In genomic region chr7:127585044-127585953, GRCh38 we compare ENCODE assay signal across 8 cellular contexts. TPM values are rescaled to one million over a fixed set of nuclear protein-coding genes. Genes with fewer than 3 reads are reported as not detected.
DNase-seq lines count a peak whose midpoint lies in the region; ATAC-seq and TF ChIP-seq lines count a peak whose summit lies in the region.

Gene GCC1 (minus strand): TSS chr7:127585596. CDS start chr7:127585182, 414 bp downstream.

- H2AFZ ChIP-seq in GM23338, result peak within 1 kb of the TSS; percentile 99

- peaks cover 30% of the 10 kb centered on the region for H4K20me1 ChIP-seq in GM23338 (replicated peaks; ENCODE audit: insufficient read depth)

- H3F3A ChIP-seq in GM23338 (replicated peaks; ENCODE audit: low read depth), result peaks cover 8% of the 10 kb centered on the region

- H3K9me3 ChIP-seq in RWPE2 (ENCODE audit: severe bottlenecking), result no peaks in the 10 kb centered on the region

- H3K9me3 Mint-ChIP-seq in GM23338 (no peaks in the 10 kb centered on the region; the same call in 2 of the 3 replicates), nephron progenitor cell (peaks cover 15% of the 10 kb centered on the region)
- H3K9me3 Mint-ChIP-seq in stimulated activated naive CD8-positive, alpha-beta T cell treated with anti-CD3 and anti-CD28 coated beads, Interleukin-15, amount 100 ng/mL, for 72 hours, result no peaks in the 10 kb centered on the region

- no peaks in the 10 kb centered on the region for H3K9me2 ChIP-seq in GM23338 (ENCODE audit: insufficient read depth)

- peak within 1 kb of the TSS; percentile 99 for H3K4me2 ChIP-seq in GM23338

- H3K27ac Mint-ChIP-seq in GM23338 (peak within 1 kb of the TSS; percentile 81), nephron progenitor cell (peak within 1 kb of the TSS; percentile 94)
- H3K27ac Mint-ChIP-seq in stimulated activated naive CD8-positive, alpha-beta T cell treated with anti-CD3 and anti-CD28 coated beads, Interleukin-15, amount 100 ng/mL, for 72 hours, result peak within 1 kb of the TSS; percentile 95 to 98

- DNase-seq in EL, result peak; percentile 86
- peak; percentile 94 for DNase-seq in GM23338 (ENCODE audit: low spot score)
- DNase-seq in Kasumi-1 (lab: John Stamatoyannopoulos, UW), result peak; percentile 65 to 71
- peak; percentile 82 for DNase-seq in RWPE2 (ENCODE audit: low spot score)
- peak; percentile 90 for DNase-seq in activated effector memory CD4-positive, alpha-beta T cell treated with Interleukin-2 at 50 U/mL for 16 hours
- peak; percentile 91 for DNase-seq in fibroblast of pulmonary artery (ENCODE audit: low read depth)
- peak; percentile 98 for DNase-seq in nephron progenitor cell
- peak; percentile 92 to 94 for DNase-seq in stimulated activated naive CD8-positive, alpha-beta T cell treated with anti-CD3 and anti-CD28 coated beads, Interleukin-15, amount 100 ng/mL, for 72 hours

- H3K36me3 Mint-ChIP-seq in GM23338 (ENCODE audit: low read depth) (peaks cover 29% of the 10 kb centered on the region), nephron progenitor cell (ENCODE audit: low read depth) (peaks cover 35% of the 10 kb centered on the region)

- H3K4me1 Mint-ChIP-seq in GM23338 (peaks cover 26% of the 10 kb centered on the region), nephron progenitor cell (peaks cover 43% of the 10 kb centered on the region)
- peaks cover 62% of the 10 kb centered on the region for H3K4me1 Mint-ChIP-seq in stimulated activated naive CD8-positive, alpha-beta T cell treated with anti-CD3 and anti-CD28 coated beads, Interleukin-15, amount 100 ng/mL, for 72 hours

- peaks cover 27% of the 10 kb centered on the region for H3K4me1 ChIP-seq in GM23338 (ENCODE audit: insufficient read depth)
- H3K4me1 ChIP-seq in RWPE2 (ENCODE audit: insufficient read depth, poor library complexity, severe bottlenecking), result peaks cover 5% of the 10 kb centered on the region

- peak within 1 kb of the TSS; percentile 93 for H3K4me3 Mint-ChIP-seq in GM23338
- H3K4me3 Mint-ChIP-seq in nephron progenitor cell, result peak within 1 kb of the TSS; percentile 94
- H3K4me3 Mint-ChIP-seq in stimulated activated naive CD8-positive, alpha-beta T cell treated with anti-CD3 and anti-CD28 coated beads, Interleukin-15, amount 100 ng/mL, for 72 hours, result peak within 1 kb of the TSS; percentile 92 to 94

- H3K27ac ChIP-seq in GM23338 (ENCODE audit: low read depth), result no peak within 1 kb of the TSS
- peak within 1 kb of the TSS; percentile 31 for H3K27ac ChIP-seq in RWPE2 (ENCODE audit: poor library complexity, severe bottlenecking)

- H3K4me3 ChIP-seq in GM23338, result peak within 1 kb of the TSS; percentile 92
- H3K4me3 ChIP-seq in RWPE2 (ENCODE audit: severe bottlenecking), result peak within 1 kb of the TSS; percentile 100
- H3K4me3 ChIP-seq in fibroblast of pulmonary artery (replicated peaks; ENCODE audit: low read depth, low read length), result peak within 1 kb of the TSS; percentile 88

- TF ChIP-seq CTCF in GM23338 (conservative IDR thresholded peaks at IDR 0.05; ENCODE audit: low read depth in 2 of 2) (no peak), RWPE2 (IDR thresholded peaks at IDR 0.05; ENCODE audit: poor library complexity, severe bottlenecking) (no peak), fibroblast of pulmonary artery (IDR thresholded peaks at IDR 0.05; ENCODE audit: low read length, missing control alignments) (no peak), nephron progenitor cell (IDR thresholded peaks at IDR 0.05) (no peak)

- peak; percentile 57 for ATAC-seq in GM23338
- peak; percentile 70 for ATAC-seq in RWPE2 (ENCODE audit: low read depth)
- ATAC-seq in stimulated activated naive CD8-positive, alpha-beta T cell treated with anti-CD3 and anti-CD28 coated beads, Interleukin-15, amount 100 ng/mL, for 72 hours, result peak; percentile 74

- peaks cover 34% of the 10 kb centered on the region for H3K79me2 ChIP-seq in GM23338 (replicated peaks; ENCODE audit: insufficient read depth)

- H3K27me3 Mint-ChIP-seq in GM23338 (ENCODE audit: insufficient read depth, low read depth, poor library complexity), result peaks cover 27% of the 10 kb centered on the region
- H3K27me3 Mint-ChIP-seq in nephron progenitor cell (ENCODE audit: low read depth, poor library complexity), result peaks cover 11% of the 10 kb centered on the region
- H3K27me3 Mint-ChIP-seq in stimulated activated naive CD8-positive, alpha-beta T cell treated with anti-CD3 and anti-CD28 coated beads, Interleukin-15, amount 100 ng/mL, for 72 hours, result no peaks in the 10 kb centered on the region

- H3K27me3 ChIP-seq in GM23338 (ENCODE audit: insufficient read depth), result peaks cover 24% of the 10 kb centered on the region
- no peaks in the 10 kb centered on the region for H3K27me3 ChIP-seq in RWPE2 (ENCODE audit: insufficient read depth, poor library complexity, severe bottlenecking)

- H3K36me3 ChIP-seq in GM23338 (ENCODE audit: insufficient read depth), result peaks cover 7% of the 10 kb centered on the region; the same call in 1 of the 2 replicates
- peaks cover 42% of the 10 kb centered on the region for H3K36me3 ChIP-seq in RWPE2 (ENCODE audit: low read depth)

TF ChIP-seq in GM23338, 12 proteins besides CTCF, POLR2A, EP300 and RAD21:
- TF ChIP-seq ETS1 (IDR thresholded peaks at IDR 0.05) (peak; percentile 82), STAT1 (IDR thresholded peaks at IDR 0.05; ENCODE audit: unreplicated experiment) (no peak), POLR2AphosphoS5 (IDR thresholded peaks at IDR 0.05; ENCODE audit: low read depth) (peak; percentile 94), CREB1 (CRISPR knock-in tag; IDR thresholded peaks at IDR 0.05; ENCODE audit: low read depth) (peak; percentile 95)

RNA-seq across cellular contexts. Expression of gene GCC1, which starts in this region (rescaled TPM):
- 17.6 and 21.1 TPM in 2 replicates for total RNA-seq in GM23338 (2014; rRNA removed; shearing (Covaris generic))
- 2.4 and 3.2 TPM in 2 replicates for polyA plus RNA-seq in GM23338 (2016; fragmentation: Nextera tagmentation; extraction: Ambion mirVana)
